ENCODE assay signal across 38 cellular contexts in genomic region chr4:109254845-109255244, GRCh38. TPM values are rescaled to one million over a fixed set of nuclear protein-coding genes. Genes with fewer than 3 reads are reported as not detected.
"Had no signal": no experiment of that assay in that cellular context is flagged by ENCODE, and none has a peak within 500 bp of the region (broad histone marks: within the 10 kb centered on the region; RNA-seq: fewer than 3 reads in every experiment).

No MANE protein-coding gene starts in this region.

- H3K36me3 ChIP-seq: MG63 had no signal

- DNase-seq: Karpas-422, Kasumi-1, MG63, MM.1S, MV-4-11, NCI-H1048, NCI-H1092, NCI-H1092 treated with DMSO at 0.1 percent for 48 hours, NCI-H1105, NCI-H1105 treated with DMSO at 0.1 percent for 48 hours, NCI-H1417, NCI-H1417 treated with DMSO at 0.1 percent for 48 hours, NCI-H1436, NCI-H1436 treated with DMSO at 0.1 percent for 48 hours, NCI-H146, NCI-H1694, NCI-H1694 treated with DMSO at 0.1 percent for 48 hours, NCI-H187, NCI-H187 treated with DMSO at 0.1 percent for 48 hours, NCI-H1930, NCI-H2029, NCI-H2029 treated with DMSO at 0.1 percent for 48 hours, NCI-H2081, NCI-H2081 treated with DMSO at 0.1 percent for 48 hours, NCI-H2107, NCI-H2171, NCI-H2171 treated with DMSO at 0.1 percent for 48 hours, NCI-H2227 treated with DMSO at 0.1 percent for 48 hours, NCI-H226, NCI-H345, NCI-H446, NCI-H446 treated with DMSO at 0.1 percent for 48 hours, NCI-H510A, NCI-H510A treated with DMSO at 0.1 percent for 48 hours, NCI-H524, NCI-H524 treated with DMSO at 0.1 percent for 48 hours had no signal

- H3K27me3 ChIP-seq: MG63 had no signal

- H3K9me3 ChIP-seq: MG63 had no signal

- H3K4me3 ChIP-seq: MG63 had no signal

RNA-seq across cellular contexts. Expression of gene COL25A1, which starts 47.6 kb away (rescaled TPM):
- total RNA-seq: M059J, MCF 10A had no signal
